ENCODE assay signal across 1 cellular context in the genomic region with DNA sequence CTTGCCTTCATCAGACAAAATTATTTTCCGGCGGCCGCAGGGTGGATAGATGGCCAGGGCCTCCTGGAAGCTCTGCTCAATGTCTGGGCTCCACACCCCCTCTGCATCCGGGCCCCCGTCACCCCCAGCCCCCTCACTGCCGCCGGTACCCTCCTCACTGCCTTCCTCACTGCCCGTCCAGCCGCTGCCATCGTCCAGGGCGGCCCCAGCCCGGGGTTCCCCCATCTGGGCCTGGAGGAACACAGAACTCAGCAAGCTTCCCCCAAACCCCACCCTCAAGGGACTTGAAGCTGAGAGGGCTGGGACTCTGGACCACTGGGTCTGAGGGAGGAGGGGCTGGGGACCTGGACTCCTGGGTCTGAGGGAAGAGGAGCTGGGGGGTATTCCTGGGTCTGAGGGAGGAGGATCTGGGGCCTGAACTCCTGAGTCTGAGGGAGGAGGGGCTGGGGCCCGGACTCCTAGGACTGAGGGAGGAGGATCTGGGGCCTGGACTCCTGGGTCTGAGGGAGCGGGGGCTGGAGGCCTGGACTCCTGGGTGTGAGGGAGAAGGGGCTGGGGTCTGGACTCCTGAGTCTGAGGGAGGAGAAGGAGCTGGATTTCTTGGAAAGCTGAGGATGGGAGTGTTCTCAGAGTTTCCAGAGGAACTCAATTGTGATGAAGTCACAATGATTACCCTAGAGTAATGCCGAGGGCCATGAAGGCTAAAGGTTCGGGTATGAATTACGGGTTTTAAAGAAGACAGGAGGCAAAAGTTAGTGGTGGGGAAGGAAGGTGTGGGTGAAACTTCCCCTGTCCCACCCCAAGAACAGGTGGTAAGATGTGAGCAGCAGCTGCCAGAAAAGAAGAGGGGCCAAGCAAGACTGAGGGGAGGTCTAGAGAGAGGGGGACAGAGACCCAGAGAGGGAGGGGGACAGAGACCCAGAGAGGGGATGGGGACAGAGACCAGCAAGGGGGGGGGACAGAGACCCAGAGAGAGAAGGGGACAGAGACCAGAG.
TF ChIP-seq lines count a peak whose summit lies in the region.

No MANE protein-coding gene starts in this region.

TF ChIP-seq in H1, 55 proteins besides CTCF, POLR2A, EP300 and RAD21:
- TF ChIP-seq RXRA (IDR thresholded peaks at IDR 0.05; ENCODE audit: insufficient read depth, low read depth, low read length) (no peak), TBP (IDR thresholded peaks at IDR 0.05; ENCODE audit: low read depth, low read length) (no peak), KDM5A (IDR thresholded peaks at IDR 0.05; ENCODE audit: low read length) (no peak), CBX5 (IDR thresholded peaks at IDR 0.05; ENCODE audit: low read depth, low read length) (no peak), HDAC6 (IDR thresholded peaks at IDR 0.05; ENCODE audit: low read depth, low read length) (no peak), KDM4A (IDR thresholded peaks at IDR 0.05; ENCODE audit: low read depth, low read length, severe bottlenecking) (no peak), BRCA1 (IDR thresholded peaks at IDR 0.05; ENCODE audit: low read depth, low read length) (no peak), POU5F1 (IDR thresholded peaks at IDR 0.05; ENCODE audit: low read depth, low read length) (no peak), GABPA (IDR thresholded peaks at IDR 0.05; ENCODE audit: borderline replicate concordance, insufficient read depth, low read length) (no peak), SP1 (IDR thresholded peaks at IDR 0.05; ENCODE audit: low read depth, low read length) (no peak), SIX5 (IDR thresholded peaks at IDR 0.05; ENCODE audit: low read depth, low read length) (no peak), SAP30 (IDR thresholded peaks at IDR 0.05; ENCODE audit: insufficient read depth, insufficient replicate concordance, low read length) (no peak), BCL11A (IDR thresholded peaks at IDR 0.05; ENCODE audit: low read depth in 2 of 2, low read length in 2 of 2) (no peak), CBX8 (IDR thresholded peaks at IDR 0.05; ENCODE audit: borderline replicate concordance, low read depth, low read length) (no peak), PHF8 (conservative IDR thresholded peaks at IDR 0.05; ENCODE audit: low read depth, low read length) (no peak), RFX5 (IDR thresholded peaks at IDR 0.05; ENCODE audit: borderline replicate concordance, low read depth, low read length) (no peak)
- TF ChIP-seq, protein P1, sequence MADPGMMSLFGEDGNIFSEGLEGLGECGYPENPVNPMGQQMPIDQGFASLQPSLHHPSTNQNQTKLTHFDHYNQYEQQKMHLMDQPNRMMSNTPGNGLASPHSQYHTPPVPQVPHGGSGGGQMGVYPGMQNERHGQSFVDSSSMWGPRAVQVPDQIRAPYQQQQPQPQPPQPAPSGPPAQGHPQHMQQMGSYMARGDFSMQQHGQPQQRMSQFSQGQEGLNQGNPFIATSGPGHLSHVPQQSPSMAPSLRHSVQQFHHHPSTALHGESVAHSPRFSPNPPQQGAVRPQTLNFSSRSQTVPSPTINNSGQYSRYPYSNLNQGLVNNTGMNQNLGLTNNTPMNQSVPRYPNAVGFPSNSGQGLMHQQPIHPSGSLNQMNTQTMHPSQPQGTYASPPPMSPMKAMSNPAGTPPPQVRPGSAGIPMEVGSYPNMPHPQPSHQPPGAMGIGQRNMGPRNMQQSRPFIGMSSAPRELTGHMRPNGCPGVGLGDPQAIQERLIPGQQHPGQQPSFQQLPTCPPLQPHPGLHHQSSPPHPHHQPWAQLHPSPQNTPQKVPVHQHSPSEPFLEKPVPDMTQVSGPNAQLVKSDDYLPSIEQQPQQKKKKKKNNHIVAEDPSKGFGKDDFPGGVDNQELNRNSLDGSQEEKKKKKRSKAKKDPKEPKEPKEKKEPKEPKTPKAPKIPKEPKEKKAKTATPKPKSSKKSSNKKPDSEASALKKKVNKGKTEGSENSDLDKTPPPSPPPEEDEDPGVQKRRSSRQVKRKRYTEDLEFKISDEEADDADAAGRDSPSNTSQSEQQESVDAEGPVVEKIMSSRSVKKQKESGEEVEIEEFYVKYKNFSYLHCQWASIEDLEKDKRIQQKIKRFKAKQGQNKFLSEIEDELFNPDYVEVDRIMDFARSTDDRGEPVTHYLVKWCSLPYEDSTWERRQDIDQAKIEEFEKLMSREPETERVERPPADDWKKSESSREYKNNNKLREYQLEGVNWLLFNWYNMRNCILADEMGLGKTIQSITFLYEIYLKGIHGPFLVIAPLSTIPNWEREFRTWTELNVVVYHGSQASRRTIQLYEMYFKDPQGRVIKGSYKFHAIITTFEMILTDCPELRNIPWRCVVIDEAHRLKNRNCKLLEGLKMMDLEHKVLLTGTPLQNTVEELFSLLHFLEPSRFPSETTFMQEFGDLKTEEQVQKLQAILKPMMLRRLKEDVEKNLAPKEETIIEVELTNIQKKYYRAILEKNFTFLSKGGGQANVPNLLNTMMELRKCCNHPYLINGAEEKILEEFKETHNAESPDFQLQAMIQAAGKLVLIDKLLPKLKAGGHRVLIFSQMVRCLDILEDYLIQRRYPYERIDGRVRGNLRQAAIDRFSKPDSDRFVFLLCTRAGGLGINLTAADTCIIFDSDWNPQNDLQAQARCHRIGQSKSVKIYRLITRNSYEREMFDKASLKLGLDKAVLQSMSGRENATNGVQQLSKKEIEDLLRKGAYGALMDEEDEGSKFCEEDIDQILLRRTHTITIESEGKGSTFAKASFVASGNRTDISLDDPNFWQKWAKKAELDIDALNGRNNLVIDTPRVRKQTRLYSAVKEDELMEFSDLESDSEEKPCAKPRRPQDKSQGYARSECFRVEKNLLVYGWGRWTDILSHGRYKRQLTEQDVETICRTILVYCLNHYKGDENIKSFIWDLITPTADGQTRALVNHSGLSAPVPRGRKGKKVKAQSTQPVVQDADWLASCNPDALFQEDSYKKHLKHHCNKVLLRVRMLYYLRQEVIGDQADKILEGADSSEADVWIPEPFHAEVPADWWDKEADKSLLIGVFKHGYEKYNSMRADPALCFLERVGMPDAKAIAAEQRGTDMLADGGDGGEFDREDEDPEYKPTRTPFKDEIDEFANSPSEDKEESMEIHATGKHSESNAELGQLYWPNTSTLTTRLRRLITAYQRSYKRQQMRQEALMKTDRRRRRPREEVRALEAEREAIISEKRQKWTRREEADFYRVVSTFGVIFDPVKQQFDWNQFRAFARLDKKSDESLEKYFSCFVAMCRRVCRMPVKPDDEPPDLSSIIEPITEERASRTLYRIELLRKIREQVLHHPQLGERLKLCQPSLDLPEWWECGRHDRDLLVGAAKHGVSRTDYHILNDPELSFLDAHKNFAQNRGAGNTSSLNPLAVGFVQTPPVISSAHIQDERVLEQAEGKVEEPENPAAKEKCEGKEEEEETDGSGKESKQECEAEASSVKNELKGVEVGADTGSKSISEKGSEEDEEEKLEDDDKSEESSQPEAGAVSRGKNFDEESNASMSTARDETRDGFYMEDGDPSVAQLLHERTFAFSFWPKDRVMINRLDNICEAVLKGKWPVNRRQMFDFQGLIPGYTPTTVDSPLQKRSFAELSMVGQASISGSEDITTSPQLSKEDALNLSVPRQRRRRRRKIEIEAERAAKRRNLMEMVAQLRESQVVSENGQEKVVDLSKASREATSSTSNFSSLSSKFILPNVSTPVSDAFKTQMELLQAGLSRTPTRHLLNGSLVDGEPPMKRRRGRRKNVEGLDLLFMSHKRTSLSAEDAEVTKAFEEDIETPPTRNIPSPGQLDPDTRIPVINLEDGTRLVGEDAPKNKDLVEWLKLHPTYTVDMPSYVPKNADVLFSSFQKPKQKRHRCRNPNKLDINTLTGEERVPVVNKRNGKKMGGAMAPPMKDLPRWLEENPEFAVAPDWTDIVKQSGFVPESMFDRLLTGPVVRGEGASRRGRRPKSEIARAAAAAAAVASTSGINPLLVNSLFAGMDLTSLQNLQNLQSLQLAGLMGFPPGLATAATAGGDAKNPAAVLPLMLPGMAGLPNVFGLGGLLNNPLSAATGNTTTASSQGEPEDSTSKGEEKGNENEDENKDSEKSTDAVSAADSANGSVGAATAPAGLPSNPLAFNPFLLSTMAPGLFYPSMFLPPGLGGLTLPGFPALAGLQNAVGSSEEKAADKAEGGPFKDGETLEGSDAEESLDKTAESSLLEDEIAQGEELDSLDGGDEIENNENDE (IDR thresholded peaks at IDR 0.05; ENCODE audit: insufficient replicate concordance, low read length): no peak
